ENCODE assay signal across 8 cellular contexts in genomic region chr17:78041401-78042179, GRCh38.
A peak's percentile ranks its signal among the peaks of the same experiment; 100 is the strongest.
DNase-seq lines count a peak whose midpoint lies in the region; ATAC-seq and TF ChIP-seq lines count a peak whose summit lies in the region.

No MANE protein-coding gene starts in this region.

- H3K4me1 ChIP-seq in esophagus (ENCODE audit: control insufficient read depth in 2 of 2, insufficient read depth in 2 of 2, low read length in 1 of 2) (peaks cover 2 to 3% of the 10 kb centered on the region in 2 donors), psoas muscle (peaks cover 42% of the 10 kb centered on the region), HAP-1 (peaks cover 15% of the 10 kb centered on the region)

- CTCF ChIA-PET in Calu3 (lab: Charles Lee) = interaction anchor here (0.5 to 2.0 kb wide), 3 partner anchors 23 to 209 kb away, joined by 4 to 13 read pairs (median 5); no protein-coding TSS in a partner anchor

- H3K9ac ChIP-seq in SK-N-MC (ENCODE audit: insufficient read length) = peak overlapping the region; percentile 88

- DNase-seq in Calu3 (no peak), SK-N-MC (ENCODE audit: low read depth, low spot score) (peak; percentile 37), psoas muscle (no peak), HAP-1 (ENCODE audit: low spot score in 2 of 2) (no peak), foreskin melanocyte (no peak)
- DNase-seq in activated effector memory CD4-positive, alpha-beta T cell treated with anti-CD3 and anti-CD28 coated beads, Interleukin-2, amount 50 U/mL, for 16 hours = no peak

- no peaks in the 10 kb centered on the region for H3K27me3 Mint-ChIP-seq in Calu3 (ENCODE audit: unreplicated experiment)

- intact Hi-C loops in Calu3 (cut with micrococcal nuclease; ENCODE audit: unreplicated experiment) = no loop called here
- intact Hi-C loops in psoas muscle (cut with DNase I) = loop anchor here in 1 of 2 donors (2.0 kb wide), 1 partner anchor 17 kb away; no protein-coding TSS in a partner anchor

- in situ Hi-C loops in HAP-1 (cut with MboI; ENCODE audit: low sequenced_read_pairs) = no loop called here

- WGBS in esophagus, 2 donors = 28 to 46% methylated on average over 6 of the region's 6 CpGs
- 20 to 30% (median 21%) methylated on average over 6 of the region's 6 CpGs for WGBS in psoas muscle, 3 donors

- H3K9me3 ChIP-seq in SK-N-MC (ENCODE audit: low read depth, low read length) = no peaks in the 10 kb centered on the region
- H3K9me3 ChIP-seq in esophagus (ENCODE audit: control insufficient read depth in 2 of 2, insufficient read depth in 1 of 2, low read depth in 1 of 2, low read length in 1 of 2) = no peaks in the 10 kb centered on the region
- H3K9me3 ChIP-seq in psoas muscle = no peaks in the 10 kb centered on the region
- H3K9me3 ChIP-seq in HAP-1 = no peaks in the 10 kb centered on the region

- ATAC-seq in psoas muscle = peak in 3 of 4 donors; percentile 26 to 55 (median 27)
- ATAC-seq in HG03442 (IDR thresholded peaks at IDR 0.05; ENCODE audit: unreplicated experiment) = no peak

- no peaks in the 10 kb centered on the region for H3K9me3 Mint-ChIP-seq in Calu3 (ENCODE audit: low read depth, unreplicated experiment)

- no TSS peak for BruUV-seq in Calu3 (replicated peaks; lab: Mats Ljungman, UMichigan)

- peak overlapping the region; percentile 37 for H3K27ac Mint-ChIP-seq in Calu3 (ENCODE audit: unreplicated experiment)

- peaks cover 7% of the 10 kb centered on the region; the same call in 1 of the 2 replicates for H3K36me3 ChIP-seq in SK-N-MC (ENCODE audit: insufficient read depth, low read length)
- peaks cover 0 to 2% of the 10 kb centered on the region in 2 donors for H3K36me3 ChIP-seq in esophagus (ENCODE audit: control insufficient read depth in 2 of 2, insufficient read depth in 2 of 2, low read length in 1 of 2)
- peaks cover 0 to 8% of the 10 kb centered on the region in 2 donors for H3K36me3 ChIP-seq in psoas muscle (ENCODE audit: insufficient read depth in 1 of 2, low read depth in 1 of 2)
- H3K36me3 ChIP-seq in HAP-1 (replicated peaks) = no peaks in the 10 kb centered on the region

- H3K36me3 Mint-ChIP-seq in Calu3 (ENCODE audit: insufficient read depth, unreplicated experiment) = peaks cover 3% of the 10 kb centered on the region

- no peak for TF ChIP-seq CTCF in Calu3 (IDR thresholded peaks at IDR 0.05; ENCODE audit: unreplicated experiment)
- TF ChIP-seq CTCF in psoas muscle (IDR thresholded peaks at IDR 0.05) = no peak

- H3K4me1 Mint-ChIP-seq in Calu3 (ENCODE audit: low read depth, unreplicated experiment) = no peaks in the 10 kb centered on the region

- H3K4me3 ChIP-seq in SK-N-MC = peak overlapping the region; percentile 80
- H3K4me3 ChIP-seq in esophagus (ENCODE audit: low read depth in 1 of 2, low read length in 2 of 2) = peak overlapping the region; percentile 63 to 67
- H3K4me3 ChIP-seq in psoas muscle = peak overlapping the region; percentile 71
- no peak overlapping the region for H3K4me3 ChIP-seq in HAP-1

- H3K27me3 ChIP-seq in esophagus (ENCODE audit: control insufficient read depth in 1 of 2, insufficient read depth in 2 of 2, low read length in 2 of 2) = no peaks in the 10 kb centered on the region
- H3K27me3 ChIP-seq in psoas muscle (ENCODE audit: insufficient read depth in 3 of 3, low read length in 2 of 3) = no peaks in the 10 kb centered on the region
- no peaks in the 10 kb centered on the region for H3K27me3 ChIP-seq in HAP-1 (ENCODE audit: low read depth)

- H3K27ac ChIP-seq in SK-N-MC = peak overlapping the region; percentile 97
- H3K27ac ChIP-seq in esophagus (ENCODE audit: low read depth in 2 of 2, low read length in 1 of 2) = peak overlapping the region; percentile 95 to 96
- H3K27ac ChIP-seq in psoas muscle = peak overlapping the region; percentile 91

- H3K4me3 Mint-ChIP-seq in Calu3 (ENCODE audit: low read depth, unreplicated experiment) = peak overlapping the region; percentile 71
